ENCODE assay signal across 9 cellular contexts in genomic region chr1:24414884-24415333, GRCh38. TPM values are rescaled to one million over a fixed set of nuclear protein-coding genes. Genes with fewer than 3 reads are reported as not detected.
DNase-seq lines count a peak whose midpoint lies in the region; ATAC-seq and TF ChIP-seq lines count a peak whose summit lies in the region.
"Had no signal": no experiment of that assay in that cellular context is flagged by ENCODE, and none has a peak within 500 bp of the region (broad histone marks: within the 10 kb centered on the region; RNA-seq: fewer than 3 reads in every experiment).

No MANE protein-coding gene starts in this region.

- DNase-seq in HFFc6 (no peak), body of pancreas (peak in 2 of 4 donors; percentile 25 to 38), NCI-H510A (lab: John Stamatoyannopoulos, UW) (no peak), amygdala (lab: John Stamatoyannopoulos, UW) (no peak)
- no peak for DNase-seq in activated effector memory CD4-positive, alpha-beta T cell treated with Interleukin-2 at 50 U/mL for 16 hours

- no peaks in the 10 kb centered on the region for H3K27me3 ChIP-seq in body of pancreas
- H3K27me3 ChIP-seq in muscle layer of duodenum (ENCODE audit: low read depth, low read length) = no peaks in the 10 kb centered on the region
- H3K27me3 ChIP-seq: adrenal gland had no signal

- intact Hi-C loops in body of pancreas (cut with DNase I) = no loop called here

- H3K9me3 ChIP-seq in body of pancreas (no peaks in the 10 kb centered on the region), muscle layer of duodenum (ENCODE audit: control insufficient read depth in 1 of 2, low read length in 2 of 2) (no peaks in the 10 kb centered on the region)
- H3K9me3 ChIP-seq: adrenal gland had no signal

- peaks cover 24% of the 10 kb centered on the region for H3K36me3 Mint-ChIP-seq in HFFc6 (ENCODE audit: low read depth)

- no peaks in the 10 kb centered on the region for H3K36me3 ChIP-seq in body of pancreas (replicated peaks in 1 of 2; ENCODE audit: insufficient read depth in 1 of 2, low read depth in 2 of 2)
- peaks cover 0 to 4% of the 10 kb centered on the region in 2 donors for H3K36me3 ChIP-seq in muscle layer of duodenum (ENCODE audit: control insufficient read depth in 1 of 2, insufficient read depth in 2 of 2, low read length in 2 of 2)
- H3K36me3 ChIP-seq: adrenal gland had no signal

- no peak for TF ChIP-seq POLR2A in body of pancreas (IDR thresholded peaks at IDR 0.05)

- ATAC-seq in body of pancreas (no peak), HG02884 (IDR thresholded peaks at IDR 0.05; ENCODE audit: unreplicated experiment) (no peak)

- TF ChIP-seq CTCF in 22Rv1 (IDR thresholded peaks at IDR 0.05) (no peak), HFFc6 (IDR thresholded peaks at IDR 0.05) (no peak), body of pancreas (IDR thresholded peaks at IDR 0.05) (no peak)

- peaks cover 88% of the 10 kb centered on the region for H3K4me1 Mint-ChIP-seq in HFFc6 (ENCODE audit: low read depth)

- peak overlapping the region; percentile 98 for H3K4me3 Mint-ChIP-seq in HFFc6

- H3K4me1 ChIP-seq in body of pancreas (peaks cover 55% of the 10 kb centered on the region), muscle layer of duodenum (ENCODE audit: control insufficient read depth in 1 of 2, insufficient read depth in 2 of 2, low read length in 2 of 2) (peaks cover 5 to 15% of the 10 kb centered on the region in 2 donors)

- peak overlapping the region; percentile 97 for H3K27ac Mint-ChIP-seq in HFFc6

- 26 to 31% methylated on average over 16 to 17 of the region's 17 CpGs for WGBS in body of pancreas, 2 donors

- H3K4me3 ChIP-seq in body of pancreas (no peak overlapping the region), muscle layer of duodenum (ENCODE audit: low read depth in 1 of 2, low read length in 2 of 2) (peak overlapping the region; percentile 87 to 95)

- peaks cover 8% of the 10 kb centered on the region for H3K27me3 Mint-ChIP-seq in HFFc6 (ENCODE audit: insufficient read depth)

- H3K27ac ChIP-seq in 22Rv1 (peak overlapping the region; percentile 96), body of pancreas (peak overlapping the region; percentile 73 to 86 (median 82)), muscle layer of duodenum (ENCODE audit: low read length) (peak overlapping the region; percentile 25)

- H3K9me3 Mint-ChIP-seq in HFFc6 = no peaks in the 10 kb centered on the region

RNA-seq across cellular contexts. Expression of gene NIPAL3, which starts 0.7 kb away (rescaled TPM):
- 100 to 1,000 TPM in 4 of 6 experiments, 10 to 100 TPM in 2; 97.8 to 164 (median 107) TPM for total RNA-seq in HFFc6 (2021; fragmentation: NEBNext Ultra II Directional; extraction: Animal tissue kit (Norgen Biotek cat#: 25700))
- 10 to 100 TPM; 36.8 to 65.9 TPM for total RNA-seq in body of pancreas

RNA-seq across cellular contexts. Expression of gene STPG1, which starts 1.3 kb away (rescaled TPM):
- 10 to 100 TPM in 5 of 6 experiments, 1 to 10 TPM in 1; 8.8 to 13.0 (median 11.0) TPM for total RNA-seq in HFFc6 (2021; fragmentation: NEBNext Ultra II Directional; extraction: Animal tissue kit (Norgen Biotek cat#: 25700))
- total RNA-seq in body of pancreas = 1 to 10 TPM; 1.6 to 2.6 TPM

Comparison
In these comparisons a context has a peak if more than half of its experiments do, and no peak if none do; other contexts are left out.
1. H3K27ac ChIP-seq: peak in every context shown above with its lines; median percentile 96 in 22Rv1; 82 in body of pancreas; 25 in muscle layer of duodenum.
2. H3K4me3 ChIP-seq: peak in muscle layer of duodenum (2 of 2); none in body of pancreas (0 of 2).